9 cellular contexts compared by ENCODE assay signal in genomic region chr19:18762125-18763023, GRCh38. TPM values are rescaled to one million over a fixed set of nuclear protein-coding genes. Genes with fewer than 3 reads are reported as not detected.
DNase-seq lines count a peak whose midpoint lies in the region; ATAC-seq and TF ChIP-seq lines count a peak whose summit lies in the region.
"Had no signal": no experiment of that assay in that cellular context is flagged by ENCODE, and none has a peak within 500 bp of the region (broad histone marks: within the 10 kb centered on the region; RNA-seq: fewer than 3 reads in every experiment).

No MANE protein-coding gene starts in this region.

- intact Hi-C loops in CD14-positive monocyte (cut with micrococcal nuclease) = no loop called here

- no peak overlapping the region for H3K4me3 Mint-ChIP-seq in CD14-positive monocyte

- no peaks in the 10 kb centered on the region for H3K9me3 ChIP-seq in fibroblast of lung (ENCODE audit: control insufficient read depth, insufficient read depth, low read depth, low read length)
- H3K9me3 ChIP-seq in neuronal stem cell (replicated peaks in 1 of 2; ENCODE audit: control insufficient read depth in 2 of 2, insufficient read depth in 1 of 2, low read depth in 1 of 2, low read length in 2 of 2) = no peaks in the 10 kb centered on the region
- H3K9me3 ChIP-seq: ascending aorta had no signal

- H3K4ac ChIP-seq in neuronal stem cell (ENCODE audit: low read length) = no peak overlapping the region

- H3K27me3 ChIP-seq in fibroblast of lung (ENCODE audit: control insufficient read depth, insufficient read depth, low read length) (no peaks in the 10 kb centered on the region), neuronal stem cell (ENCODE audit: control insufficient read depth in 3 of 3, insufficient read depth in 3 of 3, low read depth in 1 of 3, low read length in 3 of 3) (no peaks in the 10 kb centered on the region)
- H3K27me3 ChIP-seq: ascending aorta had no signal

- H3K4me2 ChIP-seq in fibroblast of lung (ENCODE audit: extremely low read depth, insufficient read depth, low read length) (peak overlapping the region; percentile 13), neuronal stem cell (ENCODE audit: insufficient read depth, low read length, poor library complexity, severe bottlenecking) (no peak overlapping the region)

- no peak overlapping the region for H2BK5ac ChIP-seq in neuronal stem cell (ENCODE audit: low read length)

- no peak for TF ChIP-seq CTCF in fibroblast of lung (conservative IDR thresholded peaks at IDR 0.05 in 1 of 2, IDR thresholded peaks at IDR 0.05 in 1 of 2; ENCODE audit: low read depth in 1 of 2, low read length in 2 of 2)
- no peak for TF ChIP-seq CTCF in CD14-positive monocyte (IDR thresholded peaks at IDR 0.05)

- H4K91ac ChIP-seq in neuronal stem cell (ENCODE audit: low read depth, low read length, poor library complexity) = no peak overlapping the region

- no peak overlapping the region for H3K27ac Mint-ChIP-seq in CD14-positive monocyte

- H2AK5ac ChIP-seq in neuronal stem cell (ENCODE audit: low read depth, low read length) = no peak overlapping the region

- no peak for ATAC-seq in HG03175 (IDR thresholded peaks at IDR 0.05; ENCODE audit: unreplicated experiment)

- no peaks in the 10 kb centered on the region for H4K20me1 ChIP-seq in fibroblast of lung (ENCODE audit: control insufficient read depth, extremely low read depth, insufficient read depth, low read length)

- no peak overlapping the region for H3K27ac ChIP-seq in fibroblast of lung (ENCODE audit: insufficient read depth, low read length)
- H3K27ac ChIP-seq in neuronal stem cell (replicated peaks; ENCODE audit: low read length) = no peak overlapping the region

- no peaks in the 10 kb centered on the region for H3K4me1 Mint-ChIP-seq in CD14-positive monocyte

- H2AFZ ChIP-seq in fibroblast of lung (ENCODE audit: low read length) = no peak overlapping the region
- no peak overlapping the region for H2AFZ ChIP-seq in neuronal stem cell (ENCODE audit: low read length)

- H2BK15ac ChIP-seq in neuronal stem cell (ENCODE audit: low read length) = no peak overlapping the region

- no peak overlapping the region for H4K8ac ChIP-seq in neuronal stem cell (ENCODE audit: low read depth, low read length)

- H3K9me3 Mint-ChIP-seq in CD14-positive monocyte = no peaks in the 10 kb centered on the region

- DNase-seq in DMS53 (lab: John Stamatoyannopoulos, UW) (peak; percentile 95), NCI-H524 (lab: John Stamatoyannopoulos, UW) (peak; percentile 76 to 83), fibroblast of lung (ENCODE audit: low read depth in 2 of 2) (peak; percentile 56 to 72), neuronal stem cell (ENCODE audit: low spot score) (no peak), CD14-positive monocyte (ENCODE audit: low spot score) (no peak), hippocampal formation (lab: John Stamatoyannopoulos, UW) (no peak), epidermal melanocyte (ENCODE audit: insufficient read length, low spot score) (no peak)

- H3K36me3 ChIP-seq in fibroblast of lung (ENCODE audit: control insufficient read depth, insufficient read depth, low read length) (no peaks in the 10 kb centered on the region), neuronal stem cell (replicated peaks in 1 of 2; ENCODE audit: control insufficient read depth in 2 of 2, insufficient read depth in 2 of 2, low read length in 2 of 2) (no peaks in the 10 kb centered on the region)

- peaks cover 3% of the 10 kb centered on the region for H3K79me1 ChIP-seq in neuronal stem cell (ENCODE audit: low read depth, low read length)

- peak overlapping the region; percentile 76 for H3K18ac ChIP-seq in neuronal stem cell (ENCODE audit: low read length)

- H3K79me2 ChIP-seq in fibroblast of lung (ENCODE audit: control insufficient read depth, insufficient read depth, low read length) = no peaks in the 10 kb centered on the region

- peaks cover 3 to 6% of the 10 kb centered on the region in 2 donors for H3K36me3 Mint-ChIP-seq in CD14-positive monocyte

- H3K14ac ChIP-seq in neuronal stem cell (ENCODE audit: low read length) = peak overlapping the region; percentile 71

- no CpG with 5 or more reads among the region's 35 CpGs for WGBS in neuronal stem cell (ENCODE audit: extremely low coverage in 2 of 2, insufficient read length in 2 of 2, insufficient replicate concordance in 1 of 2), 2 donors

- H3K9ac ChIP-seq in fibroblast of lung (ENCODE audit: insufficient read depth, low read length) = no peak overlapping the region
- H3K9ac ChIP-seq in neuronal stem cell (ENCODE audit: low read depth, low read length, poor library complexity) = no peak overlapping the region

- H2BK12ac ChIP-seq in neuronal stem cell (ENCODE audit: low read length) = no peak overlapping the region

- peak overlapping the region; percentile 55 for H3K23ac ChIP-seq in neuronal stem cell (ENCODE audit: low read depth, low read length, poor library complexity)

- H3K4me1 ChIP-seq in fibroblast of lung (ENCODE audit: control insufficient read depth, extremely low read depth, insufficient read depth, low read length) (peaks cover 6% of the 10 kb centered on the region), neuronal stem cell (ENCODE audit: control insufficient read depth in 2 of 2, insufficient read depth in 1 of 2, low read depth in 1 of 2, low read length in 2 of 2) (no peaks in the 10 kb centered on the region)

- H3K27me3 Mint-ChIP-seq in CD14-positive monocyte (ENCODE audit: low read depth in 3 of 3) = peaks cover 0 to 2% (median 2%) of the 10 kb centered on the region in 3 donors

- no peak overlapping the region for H2BK120ac ChIP-seq in neuronal stem cell (ENCODE audit: low read depth, low read length)

- no peak overlapping the region for H3K4me3 ChIP-seq in fibroblast of lung (replicated peaks in 1 of 4; ENCODE audit: control extremely low read depth in 1 of 4, insufficient read depth in 1 of 4, low read depth in 3 of 4, low read length in 4 of 4)
- H3K4me3 ChIP-seq in neuronal stem cell (ENCODE audit: low read length in 2 of 2) = no peak overlapping the region

RNA-seq across cellular contexts. Expression of gene COMP, which starts 28.7 kb away (rescaled TPM):
- total RNA-seq in fibroblast of lung = 0.17 and 0.26 TPM in 2 replicates
- polyA plus RNA-seq in fibroblast of lung (0.05 and 0.11 TPM in 2 replicates), CD14-positive monocyte (not detected)
- 0.08 and 0.16 TPM in 2 replicates for polyA plus RNA-seq in fibroblast of lung (2012)
- not detected in 2 replicates for polyA minus RNA-seq in fibroblast of lung (ENCODE audit: low replicate concordance)
- 0.01 TPM for polyA plus RNA-seq in neuronal stem cell (2013, experiment 1 of 2)
- polyA plus RNA-seq in neuronal stem cell (2013, experiment 2 of 2) = not detected

Comparison
In these comparisons a context has a peak if more than half of its experiments do, and no peak if none do; other contexts are left out.
1. DNase-seq: peak in DMS53 (single experiment), NCI-H524 (2 of 2) and fibroblast of lung (2 of 2); none in neuronal stem cell (single experiment), CD14-positive monocyte (single experiment), hippocampal formation (0 of 2) and epidermal melanocyte (single experiment).